ENCODE assay signal across 25 cellular contexts in the genomic region with DNA sequence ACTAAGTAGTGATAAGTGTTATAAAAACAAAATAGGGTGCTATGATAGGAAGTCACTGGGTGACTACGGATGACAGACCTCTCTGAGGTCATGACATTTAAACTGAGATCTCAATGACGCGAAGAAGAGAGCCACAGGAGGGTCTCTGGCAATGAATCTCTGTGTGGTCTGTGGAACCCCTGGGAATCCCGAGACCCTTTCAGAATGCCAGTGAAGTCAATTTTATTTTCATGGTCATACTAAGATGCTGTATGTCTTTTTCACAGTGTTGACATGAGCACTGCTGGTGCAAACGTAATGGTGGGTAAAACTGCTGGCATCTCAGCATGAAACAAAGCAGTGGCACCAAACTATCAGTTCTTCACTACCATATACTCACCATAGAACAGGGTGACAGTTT.
DNase-seq lines count a peak whose midpoint lies in the region; ATAC-seq, FAIRE-seq and TF ChIP-seq lines count a peak whose summit lies in the region.
"Had no signal": no experiment of that assay in that cellular context is flagged by ENCODE, and none has a peak within 500 bp of the region (broad histone marks: within the 10 kb centered on the region; RNA-seq: fewer than 3 reads in every experiment).

No MANE protein-coding gene starts in this region.

- no peaks in the 10 kb centered on the region for H3K9me2 ChIP-seq in OCI-LY7 (ENCODE audit: insufficient read depth, low read length)

- no peak overlapping the region for H2AFZ ChIP-seq in OCI-LY7 (ENCODE audit: low read length)

- no peak overlapping the region for H3K4me3 ChIP-seq in OCI-LY7 (ENCODE audit: low read depth, low read length, poor library complexity, severe bottlenecking)
- H3K4me3 ChIP-seq: body of pancreas, dorsolateral prefrontal cortex, right lobe of liver, SJSA1, testis had no signal

- ATAC-seq in natural killer cell treated with Interleukin-12 subunit alpha and Interleukin-12 subunit beta and Interleukin-15 and Interleukin-18, amount 100 ng/mL, for 72 hours = peak in 1 of 2 donors; percentile 43
- no peak for ATAC-seq in natural killer cell
- ATAC-seq in effector memory CD8-positive, alpha-beta T cell (replicated peaks) = peak; percentile 24
- ATAC-seq: body of pancreas, left colon, right lobe of liver had no signal

- CTCF ChIA-PET in activated CD4-positive, alpha-beta memory T cell treated with anti-CD3 and anti-CD28 coated beads, Interleukin-2, amount 10 ng/mL, durations not matched to agents 7 days and 5 days (lab: Charles Lee) = no interaction called here
- CTCF ChIA-PET in OCI-LY7 (lab: Charles Lee; ENCODE audit: unreplicated experiment) = no interaction called here

- no peaks in the 10 kb centered on the region for H3K36me3 Mint-ChIP-seq in natural killer cell treated with Interleukin-12 subunit alpha and Interleukin-12 subunit beta and Interleukin-15 and Interleukin-18, amount 100 ng/mL, for 72 hours
- no peaks in the 10 kb centered on the region for H3K36me3 Mint-ChIP-seq in natural killer cell
- peaks cover 16% of the 10 kb centered on the region for H3K36me3 Mint-ChIP-seq in activated CD4-positive, alpha-beta memory T cell treated with anti-CD3 and anti-CD28 coated beads, Interleukin-2, amount 10 ng/mL, durations not matched to agents 7 days and 5 days (ENCODE audit: low read depth)
- H3K36me3 Mint-ChIP-seq in effector memory CD8-positive, alpha-beta T cell (ENCODE audit: insufficient read depth) = no peaks in the 10 kb centered on the region
- H3K36me3 Mint-ChIP-seq: immature natural killer cell had no signal

- H3K27me3 Mint-ChIP-seq in natural killer cell treated with Interleukin-12 subunit alpha and Interleukin-12 subunit beta and Interleukin-15 and Interleukin-18, amount 100 ng/mL, for 72 hours = no peaks in the 10 kb centered on the region
- no peaks in the 10 kb centered on the region for H3K27me3 Mint-ChIP-seq in natural killer cell (ENCODE audit: low read depth in 2 of 2)
- H3K27me3 Mint-ChIP-seq in activated CD4-positive, alpha-beta memory T cell treated with anti-CD3 and anti-CD28 coated beads, Interleukin-2, amount 10 ng/mL, durations not matched to agents 7 days and 5 days = no peaks in the 10 kb centered on the region
- no peaks in the 10 kb centered on the region for H3K27me3 Mint-ChIP-seq in effector memory CD8-positive, alpha-beta T cell

- no peak for FAIRE-seq in H54 (lab: Jason Lieb, UNC)
- FAIRE-seq: GM12891 had no signal

- no peaks in the 10 kb centered on the region for H3K4me1 ChIP-seq in OCI-LY7 (ENCODE audit: insufficient read depth, low read length, poor library complexity, severe bottlenecking)
- H3K4me1 ChIP-seq: body of pancreas, right lobe of liver, testis had no signal

- H3K4me3 Mint-ChIP-seq in natural killer cell treated with Interleukin-12 subunit alpha and Interleukin-12 subunit beta and Interleukin-15 and Interleukin-18, amount 100 ng/mL, for 72 hours = peak overlapping the region; percentile 50
- no peak overlapping the region for H3K4me3 Mint-ChIP-seq in natural killer cell
- H3K4me3 Mint-ChIP-seq in activated CD4-positive, alpha-beta memory T cell treated with anti-CD3 and anti-CD28 coated beads, Interleukin-2, amount 10 ng/mL, durations not matched to agents 7 days and 5 days = no peak overlapping the region
- no peak overlapping the region for H3K4me3 Mint-ChIP-seq in effector memory CD8-positive, alpha-beta T cell
- H3K4me3 Mint-ChIP-seq: immature natural killer cell had no signal

- POLR2A ChIA-PET in activated CD4-positive, alpha-beta memory T cell treated with anti-CD3 and anti-CD28 coated beads, Interleukin-2, amount 10 ng/mL, durations not matched to agents 7 days and 5 days (lab: Charles Lee) = interaction anchor here (1.0 kb wide), 2 partner anchors 35 to 48 kb away, joined by 3 read pairs; no protein-coding TSS in a partner anchor
- POLR2A ChIA-PET in OCI-LY7 (lab: Charles Lee) = interaction anchor here (1.0 to 1.2 kb wide), 3 partner anchors 11 to 48 kb away, joined by 3 to 6 read pairs (median 3); no protein-coding TSS in a partner anchor

- no peak for TF ChIP-seq POLR2A in H54 (IDR thresholded peaks at IDR 0.05; ENCODE audit: low read depth, low read length)

- no peak for DNase-seq in natural killer cell treated with Interleukin-12 subunit alpha and Interleukin-12 subunit beta and Interleukin-15 and Interleukin-18, amount 100 ng/mL, for 72 hours (ENCODE audit: low spot score)
- no peak for DNase-seq in natural killer cell
- no peak for DNase-seq in activated CD4-positive, alpha-beta memory T cell treated with anti-CD3 and anti-CD28 coated beads, Interleukin-2, amount 10 ng/mL, durations not matched to agents 7 days and 5 days
- DNase-seq in effector memory CD8-positive, alpha-beta T cell = no peak
- no peak for DNase-seq in OCI-LY7 (ENCODE audit: low spot score)
- DNase-seq in H54 (ENCODE audit: insufficient read length, low spot score) = no peak
- no peak for DNase-seq in caudate nucleus (lab: John Stamatoyannopoulos, UW)
- DNase-seq: activated CD4-positive, alpha-beta T cell treated with anti-CD3 and anti-CD28 coated beads for 4 hours; activated CD8-positive, alpha-beta memory T cell treated with anti-CD3 and anti-CD28 coated beads, Interleukin-2, amount 50 U/mL, for 48 hours; body of pancreas; dorsolateral prefrontal cortex; hippocampal formation; immature natural killer cell; left colon; mammary epithelial cell; NCI-H1436; NCI-H345; NCI-H774; right lobe of liver; stimulated activated CD4-positive, alpha-beta T cell treated with anti-CD3 and anti-CD28 coated beads, Interleukin-12 subunit alpha, Interleukin-12 subunit beta, amount 100 ng/mL, for 4 hours; stimulated activated CD4-positive, alpha-beta T cell treated with anti-CD3 and anti-CD28 coated beads, Interleukin-4, amount 100 ng/mL, for 1 hour; testis had no signal

- no peak overlapping the region for H3K27ac ChIP-seq in OCI-LY7 (ENCODE audit: low read depth, low read length, poor library complexity, severe bottlenecking)
- H3K27ac ChIP-seq in caudate nucleus (ENCODE audit: low read depth, low read length) = no peak overlapping the region
- H3K27ac ChIP-seq: body of pancreas, dorsolateral prefrontal cortex, neutrophil, right lobe of liver, SJSA1, testis had no signal

- H4K20me1 ChIP-seq in OCI-LY7 (ENCODE audit: insufficient read depth, low read length) = 0 out of 2 replicates have a peak, but pooled peaks cover 4% of the 10 kb centered on the region

- H3K9me3 Mint-ChIP-seq in natural killer cell treated with Interleukin-12 subunit alpha and Interleukin-12 subunit beta and Interleukin-15 and Interleukin-18, amount 100 ng/mL, for 72 hours = no peaks in the 10 kb centered on the region
- H3K9me3 Mint-ChIP-seq in natural killer cell = no peaks in the 10 kb centered on the region
- peaks cover 11% of the 10 kb centered on the region for H3K9me3 Mint-ChIP-seq in activated CD4-positive, alpha-beta memory T cell treated with anti-CD3 and anti-CD28 coated beads, Interleukin-2, amount 10 ng/mL, durations not matched to agents 7 days and 5 days
- no peaks in the 10 kb centered on the region for H3K9me3 Mint-ChIP-seq in effector memory CD8-positive, alpha-beta T cell

- peak overlapping the region; percentile 72 to 74 for H3K27ac Mint-ChIP-seq in natural killer cell treated with Interleukin-12 subunit alpha and Interleukin-12 subunit beta and Interleukin-15 and Interleukin-18, amount 100 ng/mL, for 72 hours
- H3K27ac Mint-ChIP-seq in natural killer cell = no peak overlapping the region
- H3K27ac Mint-ChIP-seq in activated CD4-positive, alpha-beta memory T cell treated with anti-CD3 and anti-CD28 coated beads, Interleukin-2, amount 10 ng/mL, durations not matched to agents 7 days and 5 days = peak overlapping the region; percentile 21
- H3K27ac Mint-ChIP-seq in effector memory CD8-positive, alpha-beta T cell = peak overlapping the region in 1 of 2 donors; percentile 38

- no TSS peak for BruUV-seq in OCI-LY7 (replicated peaks; lab: Mats Ljungman, UMichigan)

- no peak overlapping the region for H3K4me2 ChIP-seq in OCI-LY7 (ENCODE audit: low read length)

- H3K36me3 ChIP-seq in OCI-LY7 (ENCODE audit: insufficient read depth, low read length) = peaks cover 62% of the 10 kb centered on the region
- H3K36me3 ChIP-seq: neutrophil, right lobe of liver, SJSA1 had no signal

- TF ChIP-seq CTCF in natural killer cell (IDR thresholded peaks at IDR 0.05) (no peak), OCI-LY7 (conservative IDR thresholded peaks at IDR 0.05; ENCODE audit: low read length) (no peak)

- H3K4me1 Mint-ChIP-seq in natural killer cell treated with Interleukin-12 subunit alpha and Interleukin-12 subunit beta and Interleukin-15 and Interleukin-18, amount 100 ng/mL, for 72 hours (ENCODE audit: low read depth in 2 of 2) = peaks cover 11 to 12% of the 10 kb centered on the region in 2 donors
- H3K4me1 Mint-ChIP-seq in natural killer cell = peaks cover 12 to 17% of the 10 kb centered on the region in 2 donors
- H3K4me1 Mint-ChIP-seq in activated CD4-positive, alpha-beta memory T cell treated with anti-CD3 and anti-CD28 coated beads, Interleukin-2, amount 10 ng/mL, durations not matched to agents 7 days and 5 days = peaks cover 43% of the 10 kb centered on the region
- peaks cover 13 to 18% of the 10 kb centered on the region in 2 donors for H3K4me1 Mint-ChIP-seq in effector memory CD8-positive, alpha-beta T cell (ENCODE audit: low read depth in 2 of 2)

- H3K9me3 ChIP-seq in OCI-LY7 (ENCODE audit: low read length) = peaks cover 5% of the 10 kb centered on the region; the same call in 1 of the 2 replicates
- H3K9me3 ChIP-seq: neutrophil, right lobe of liver, testis had no signal

- peaks cover 15% of the 10 kb centered on the region; the same call in 1 of the 2 replicates for H3K79me2 ChIP-seq in OCI-LY7 (ENCODE audit: insufficient read depth, low read depth, low read length)

- intact Hi-C loops in natural killer cell (cut with micrococcal nuclease) = no loop called here
- intact Hi-C loops in OCI-LY7 (cut with micrococcal nuclease; ENCODE audit: unreplicated experiment) = no loop called here

Comparison
In these comparisons a context has a peak if more than half of its experiments do, and no peak if none do; other contexts are left out.
1. H3K27ac Mint-ChIP-seq: peak in natural killer cell treated with Interleukin-12 subunit alpha and Interleukin-12 subunit beta and Interleukin-15 and Interleukin-18, amount 100 ng/mL, for 72 hours (2 of 2) and activated CD4-positive, alpha-beta memory T cell treated with anti-CD3 and anti-CD28 coated beads, Interleukin-2, amount 10 ng/mL, durations not matched to agents 7 days and 5 days (single experiment); none in natural killer cell (0 of 2).